Comparison of ENCODE assay signal across 8 cellular contexts in the genomic region with DNA sequence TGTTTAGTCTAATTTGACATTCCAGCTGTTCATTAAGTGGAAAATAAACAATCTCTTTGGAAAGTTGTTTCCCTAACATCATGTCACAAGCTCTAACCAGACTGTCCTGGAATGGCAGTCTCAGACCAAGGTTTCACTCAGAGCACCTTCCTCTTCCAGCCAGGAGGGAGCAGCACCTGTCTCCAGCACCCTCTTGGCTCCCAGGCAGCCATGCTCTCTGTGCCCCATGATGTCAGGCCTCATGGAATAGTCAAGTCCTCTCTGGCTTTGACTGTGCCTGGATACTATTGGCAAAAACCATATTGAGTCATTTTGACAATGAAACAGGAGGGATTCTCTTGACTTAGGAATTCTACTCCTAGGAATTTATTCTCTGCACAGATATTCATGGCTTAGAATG.
DNase-seq lines count a peak whose midpoint lies in the region; TF ChIP-seq lines count a peak whose summit lies in the region.

No MANE protein-coding gene starts in this region.

- intact Hi-C loops in colonic mucosa (cut with DNase I), result loop anchor here (5.0 kb wide), 1 partner anchor 134 kb away; no protein-coding TSS in a partner anchor
- intact Hi-C loops in ascending aorta (cut with DNase I), result loop anchor here (5.0 kb wide), 2 partner anchors 74 to 134 kb away; no protein-coding TSS in a partner anchor
- intact Hi-C loops in cardiac septum (cut with DNase I), result no loop called here

- peak overlapping the region; percentile 16 for H3K4me2 ChIP-seq in Loucy (ENCODE audit: low read depth, low read length, poor library complexity, severe bottlenecking)

- no peaks in the 10 kb centered on the region for H3F3A ChIP-seq in Loucy (ENCODE audit: low read depth)

- H4K20me1 ChIP-seq in Loucy (ENCODE audit: insufficient read depth, low read length, poor library complexity, severe bottlenecking), result no peaks in the 10 kb centered on the region

- H3K9me2 ChIP-seq in Loucy (replicated peaks; ENCODE audit: low read depth, low read length), result no peaks in the 10 kb centered on the region

- no peaks in the 10 kb centered on the region for H3K79me2 ChIP-seq in Loucy (ENCODE audit: insufficient read depth, low read length)

- H3K4me1 ChIP-seq in Loucy (ENCODE audit: insufficient read depth, low read length, poor library complexity, severe bottlenecking) (no peaks in the 10 kb centered on the region), colonic mucosa (no peaks in the 10 kb centered on the region), ascending aorta (peaks cover 0 to 15% of the 10 kb centered on the region in 2 donors)

- TF ChIP-seq CTCF in Loucy (conservative IDR thresholded peaks at IDR 0.05; ENCODE audit: low read length), result peak; percentile 29; the same call in 1 of the 2 replicates
- peak; percentile 37 for TF ChIP-seq CTCF in colonic mucosa (IDR thresholded peaks at IDR 0.05)
- TF ChIP-seq CTCF in retinal pigment epithelial cell (conservative IDR thresholded peaks at IDR 0.05; ENCODE audit: low read depth, low read length), result peak; percentile 74
- TF ChIP-seq CTCF in ascending aorta (IDR thresholded peaks at IDR 0.05), result peak in 1 of 3 experiments; percentile 12

- no peaks in the 10 kb centered on the region for H3K9me3 ChIP-seq in Loucy (ENCODE audit: insufficient read depth, low read depth, low read length)
- no peaks in the 10 kb centered on the region for H3K9me3 ChIP-seq in colonic mucosa
- H3K9me3 ChIP-seq in ascending aorta, result no peaks in the 10 kb centered on the region

- no peaks in the 10 kb centered on the region for H3K27me3 ChIP-seq in Loucy (ENCODE audit: insufficient read depth, low read length, poor library complexity, severe bottlenecking)
- H3K27me3 ChIP-seq in colonic mucosa, result no peaks in the 10 kb centered on the region
- H3K27me3 ChIP-seq in ascending aorta, result no peaks in the 10 kb centered on the region

- H3K9ac ChIP-seq in Loucy (ENCODE audit: low read depth, low read length, poor library complexity, severe bottlenecking) (no peak overlapping the region), colonic mucosa (ENCODE audit: low read depth in 2 of 2, low read length in 2 of 2) (no peak overlapping the region)

- H2AFZ ChIP-seq in Loucy (ENCODE audit: low read length), result no peak overlapping the region

- H3K4me3 ChIP-seq in Loucy (ENCODE audit: low read length, poor library complexity, severe bottlenecking) (no peak overlapping the region), colonic mucosa (no peak overlapping the region), retinal pigment epithelial cell (ENCODE audit: low read length) (no peak overlapping the region), ascending aorta (no peak overlapping the region)

- H3K27ac ChIP-seq in colonic mucosa (no peak overlapping the region), ascending aorta (no peak overlapping the region)

- peak; percentile 64 for DNase-seq in DMS 273 (lab: John Stamatoyannopoulos, UW; ENCODE audit: unreplicated experiment)
- DNase-seq in DMS 273 treated with DMSO at 0.1 percent for 48 hours (lab: John Stamatoyannopoulos, UW), result no peak
- DNase-seq in colonic mucosa, result peak; percentile 25
- peak; percentile 18 for DNase-seq in retinal pigment epithelial cell (ENCODE audit: low read depth)
- no peak for DNase-seq in AML-193 (lab: John Stamatoyannopoulos, UW)
- no peak for DNase-seq in ascending aorta (ENCODE audit: low spot score in 2 of 2)
- no peak for DNase-seq in cardiac septum (ENCODE audit: low spot score)

- H3K36me3 ChIP-seq in Loucy (ENCODE audit: insufficient read depth, low read length) (no peaks in the 10 kb centered on the region), colonic mucosa (no peaks in the 10 kb centered on the region), ascending aorta (no peaks in the 10 kb centered on the region)

Comparison
In these comparisons a context has a peak if more than half of its experiments do, and no peak if none do; other contexts are left out.
1. DNase-seq: peak in DMS 273 (single experiment), colonic mucosa (single experiment) and retinal pigment epithelial cell (single experiment); none in DMS 273 treated with DMSO at 0.1 percent for 48 hours (single experiment), AML-193 (0 of 2), ascending aorta (0 of 2) and cardiac septum (single experiment).